In the genomic region with DNA sequence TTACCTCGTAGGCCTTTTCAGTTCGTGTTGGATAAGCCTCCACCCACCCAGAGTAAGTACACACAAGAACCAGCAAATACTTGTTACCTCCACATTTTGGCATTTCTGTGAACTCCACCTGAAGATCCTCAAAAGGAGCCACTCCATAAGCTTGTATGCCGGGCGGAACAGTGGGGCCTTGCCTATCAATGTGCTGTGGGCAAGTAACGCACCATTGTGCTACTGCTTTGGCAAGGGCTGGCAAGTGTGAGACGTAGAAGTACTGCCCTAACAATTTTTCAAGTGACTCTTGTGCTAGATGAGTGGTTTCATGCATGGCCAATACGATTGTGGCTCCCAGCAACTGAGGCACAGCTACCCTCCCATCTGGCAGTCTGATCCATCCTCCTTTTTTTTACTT, we compare ENCODE assay signal across 2 cellular contexts. TPM values are rescaled to one million over a fixed set of nuclear protein-coding genes. Genes with fewer than 3 reads are reported as not detected.
"Had no signal": no experiment of that assay in that cellular context is flagged by ENCODE, and none has a peak within 500 bp of the region (broad histone marks: within the 10 kb centered on the region; RNA-seq: fewer than 3 reads in every experiment).

No MANE protein-coding gene starts in this region.

RNA-seq across cellular contexts. Expression of a gene that starts 25.3 kb away (rescaled TPM):
- total RNA-seq: LHCN-M2, M059J had no signal
